ENCODE assay signal across 13 cellular contexts in genomic region chr5:134249469-134250379, GRCh38. TPM values are rescaled to one million over a fixed set of nuclear protein-coding genes. Genes with fewer than 3 reads are reported as not detected.
DNase-seq lines count a peak whose midpoint lies in the region; ATAC-seq and TF ChIP-seq lines count a peak whose summit lies in the region.
"Had no signal": no experiment of that assay in that cellular context is flagged by ENCODE, and none has a peak within 500 bp of the region (broad histone marks: within the 10 kb centered on the region; RNA-seq: fewer than 3 reads in every experiment).

No MANE protein-coding gene starts in this region.

- H4K20me1 ChIP-seq in MM.1S (ENCODE audit: insufficient read depth, low read length) = no peaks in the 10 kb centered on the region

- TF ChIP-seq CTCF in foreskin fibroblast (IDR thresholded peaks at IDR 0.05; ENCODE audit: low read depth, low read length) (no peak), MM.1S (IDR thresholded peaks at IDR 0.05; ENCODE audit: low read length) (no peak)

- no peak overlapping the region for H2AFZ ChIP-seq in MM.1S (ENCODE audit: low read length)

- ATAC-seq in GM18861 (IDR thresholded peaks at IDR 0.05; ENCODE audit: unreplicated experiment) (no peak), GM18520 (IDR thresholded peaks at IDR 0.05; ENCODE audit: unreplicated experiment) (no peak)
- no peak for ATAC-seq in natural killer cell treated with Interleukin-12 subunit alpha and Interleukin-12 subunit beta and Interleukin-15 and Interleukin-18, amount 100 ng/mL, for 72 hours
- ATAC-seq: activated naive CD4-positive, alpha-beta T cell treated with anti-CD3 and anti-CD28 coated beads, Interleukin-2, amount 50 U/mL, for 72 hours had no signal

- H3K4me3 Mint-ChIP-seq in natural killer cell treated with Interleukin-12 subunit alpha and Interleukin-12 subunit beta and Interleukin-15 and Interleukin-18, amount 100 ng/mL, for 72 hours = no peak overlapping the region

- DNase-seq in HCEC 1CT = peak; percentile 17
- peak; percentile 99 for DNase-seq in SKM-1 (lab: John Stamatoyannopoulos, UW; ENCODE audit: unreplicated experiment)
- DNase-seq in foreskin fibroblast = peak; percentile 66 to 75
- peak; percentile 83 for DNase-seq in pons (ENCODE audit: low spot score)
- DNase-seq in MM.1S = no peak
- DNase-seq in natural killer cell treated with Interleukin-12 subunit alpha and Interleukin-12 subunit beta and Interleukin-15 and Interleukin-18, amount 100 ng/mL, for 72 hours (ENCODE audit: low spot score) = no peak
- DNase-seq: colonic mucosa, NCI-H524 treated with DMSO at 0.1 percent for 48 hours, small intestine, T-helper 1 cell had no signal

- H3K4me3 ChIP-seq in foreskin fibroblast (ENCODE audit: low read depth in 1 of 2, low read length in 2 of 2) = no peak overlapping the region
- H3K4me3 ChIP-seq in MM.1S (ENCODE audit: low read length) = no peak overlapping the region
- H3K4me3 ChIP-seq: colonic mucosa had no signal

- no peak overlapping the region for H3K9ac ChIP-seq in MM.1S (ENCODE audit: low read length)

- no peaks in the 10 kb centered on the region for H3K36me3 ChIP-seq in MM.1S (replicated peaks; ENCODE audit: insufficient read depth, low read length)
- H3K36me3 ChIP-seq: colonic mucosa had no signal

- no peaks in the 10 kb centered on the region for H3K4me1 ChIP-seq in MM.1S (ENCODE audit: low read length)
- H3K4me1 ChIP-seq: colonic mucosa had no signal

- no peaks in the 10 kb centered on the region for H3F3A ChIP-seq in MM.1S (ENCODE audit: insufficient read depth, low read length)

- H3K27me3 Mint-ChIP-seq in natural killer cell treated with Interleukin-12 subunit alpha and Interleukin-12 subunit beta and Interleukin-15 and Interleukin-18, amount 100 ng/mL, for 72 hours = peaks cover 7% of the 10 kb centered on the region in 2 donors

- H3K27me3 ChIP-seq in MM.1S (replicated peaks; ENCODE audit: insufficient read depth, low read length) = no peaks in the 10 kb centered on the region
- H3K27me3 ChIP-seq: colonic mucosa had no signal

- no peaks in the 10 kb centered on the region for H3K9me3 Mint-ChIP-seq in natural killer cell treated with Interleukin-12 subunit alpha and Interleukin-12 subunit beta and Interleukin-15 and Interleukin-18, amount 100 ng/mL, for 72 hours
- H3K9me3 Mint-ChIP-seq: activated naive CD4-positive, alpha-beta T cell treated with anti-CD3 and anti-CD28 coated beads, Interleukin-2, amount 50 U/mL, for 72 hours had no signal

- H3K4me2 ChIP-seq in MM.1S (ENCODE audit: low read depth, low read length) = no peak overlapping the region

- H3K9me2 ChIP-seq in MM.1S (replicated peaks; ENCODE audit: insufficient read depth, low read length) = no peaks in the 10 kb centered on the region

- H3K79me2 ChIP-seq in MM.1S (ENCODE audit: low read length) = no peaks in the 10 kb centered on the region

- H3K4me1 Mint-ChIP-seq in natural killer cell treated with Interleukin-12 subunit alpha and Interleukin-12 subunit beta and Interleukin-15 and Interleukin-18, amount 100 ng/mL, for 72 hours (ENCODE audit: low read depth in 2 of 2) = peaks cover 0 to 3% of the 10 kb centered on the region in 2 donors

- no peak overlapping the region for H3K27ac ChIP-seq in MM.1S (ENCODE audit: low read length)
- H3K27ac ChIP-seq: colonic mucosa had no signal

- H3K27ac Mint-ChIP-seq in natural killer cell treated with Interleukin-12 subunit alpha and Interleukin-12 subunit beta and Interleukin-15 and Interleukin-18, amount 100 ng/mL, for 72 hours = no peak overlapping the region
- H3K27ac Mint-ChIP-seq: activated naive CD4-positive, alpha-beta T cell treated with anti-CD3 and anti-CD28 coated beads, Interleukin-2, amount 50 U/mL, for 72 hours had no signal

- no peaks in the 10 kb centered on the region for H3K9me3 ChIP-seq in MM.1S (replicated peaks; ENCODE audit: insufficient read depth, low read length)
- H3K9me3 ChIP-seq: colonic mucosa had no signal

- H3K36me3 Mint-ChIP-seq in natural killer cell treated with Interleukin-12 subunit alpha and Interleukin-12 subunit beta and Interleukin-15 and Interleukin-18, amount 100 ng/mL, for 72 hours = no peaks in the 10 kb centered on the region
- H3K36me3 Mint-ChIP-seq: activated naive CD4-positive, alpha-beta T cell treated with anti-CD3 and anti-CD28 coated beads, Interleukin-2, amount 50 U/mL, for 72 hours had no signal

RNA-seq across cellular contexts. Expression of gene PPP2CA, which starts 23.9 kb away (rescaled TPM):
- total RNA-seq in natural killer cell treated with Interleukin-12 subunit alpha and Interleukin-12 subunit beta and Interleukin-15 and Interleukin-18, amount 100 ng/mL, for 72 hours = 100 to 1,000 TPM; 126 to 185 TPM

Comparison
In these comparisons a context has a peak if more than half of its experiments do, and no peak if none do; other contexts are left out.
1. DNase-seq: peak in HCEC 1CT (single experiment), SKM-1 (single experiment), foreskin fibroblast (2 of 2) and pons (single experiment); none in MM.1S (single experiment) and natural killer cell treated with Interleukin-12 subunit alpha and Interleukin-12 subunit beta and Interleukin-15 and Interleukin-18, amount 100 ng/mL, for 72 hours (single experiment).